6 cellular contexts compared by ENCODE assay signal in genomic region chr17:4988168-4988567, GRCh38. TPM values are rescaled to one million over a fixed set of nuclear protein-coding genes. Genes with fewer than 3 reads are reported as not detected.
DNase-seq lines count a peak whose midpoint lies in the region; ATAC-seq, FAIRE-seq and TF ChIP-seq lines count a peak whose summit lies in the region.

No MANE protein-coding gene starts in this region.

- peaks cover 10 to 11% of the 10 kb centered on the region in 2 donors for H3K36me3 ChIP-seq in ascending aorta

- peaks cover 0 to 22% of the 10 kb centered on the region in 2 donors for H3K4me1 ChIP-seq in ascending aorta

- intact Hi-C loops in ascending aorta (cut with DNase I) = loop anchor here (1.0 to 5.0 kb wide), 3 partner anchors 9 to 81 kb away; partner anchors contain the start of genes INCA1, KIF1C, RNF167 and SLC25A11

- no peak for TF ChIP-seq POLR2A in GM12891 (IDR thresholded peaks at IDR 0.05; ENCODE audit: low read depth, low read length)

- no peak for DNase-seq in GM12891 (ENCODE audit: insufficient read length, low spot score)
- DNase-seq in ascending aorta (ENCODE audit: low spot score in 2 of 2) = no peak
- peak; percentile 62 for DNase-seq in myocyte (ENCODE audit: low read depth)
- DNase-seq in NK-92 (lab: John Stamatoyannopoulos, UW; ENCODE audit: unreplicated experiment) = no peak

- peak; percentile 71 for FAIRE-seq in GM12891 (lab: Jason Lieb, UNC)

- peak overlapping the region; percentile 86 to 91 for H3K4me3 ChIP-seq in ascending aorta

- H3K27ac ChIP-seq in ascending aorta = peak overlapping the region; percentile 91 to 95

- no peak for TF ChIP-seq CTCF in ascending aorta (IDR thresholded peaks at IDR 0.05)

- ATAC-seq in HG02970 (IDR thresholded peaks at IDR 0.05; ENCODE audit: low FRiP score, unreplicated experiment) (no peak), GM21526 (IDR thresholded peaks at IDR 0.05; ENCODE audit: low FRiP score, unreplicated experiment) (no peak)

- H3K27me3 ChIP-seq in ascending aorta = no peaks in the 10 kb centered on the region

- no peaks in the 10 kb centered on the region for H3K9me3 ChIP-seq in ascending aorta

TF ChIP-seq in GM12891, 5 proteins besides CTCF, POLR2A, EP300 and RAD21:
- TF ChIP-seq TAF1 (IDR thresholded peaks at IDR 0.05; ENCODE audit: low read depth, low read length) = no peak
- no peak for TF ChIP-seq SPI1 (IDR thresholded peaks at IDR 0.05; ENCODE audit: low read depth, low read length)
- TF ChIP-seq POU2F2 (IDR thresholded peaks at IDR 0.05; ENCODE audit: low read depth, low read length) = no peak
- TF ChIP-seq POLR2AphosphoS5 (IDR thresholded peaks at IDR 0.05; ENCODE audit: low read depth, low read length) = no peak
- no peak for TF ChIP-seq PAX5 (IDR thresholded peaks at IDR 0.05; ENCODE audit: insufficient read depth, low read length, severe bottlenecking)
TF ChIP-seq in GM12891: peak in this region for 0.

RNA-seq across cellular contexts. Expression of gene CAMTA2, which starts 0.7 kb away (rescaled TPM):
- polyA plus RNA-seq in GM12891 (2012; ENCODE audit: low read depth, missing spikeins) = 15.5 TPM
- total RNA-seq in ascending aorta (72.1 TPM), myocyte (13.7 and 23.8 TPM in 2 replicates)
- polyA plus RNA-seq in myocyte (2012) = 98.7 TPM

RNA-seq across cellular contexts. Expression of gene INCA1, which starts 9.2 kb away (rescaled TPM):
- 0.59 TPM for polyA plus RNA-seq in GM12891 (2012; ENCODE audit: low read depth, missing spikeins)
- total RNA-seq in ascending aorta (not detected), myocyte (0.62 TPM in 1 of 2 replicates, not detected in the other)
- polyA plus RNA-seq in myocyte (2012) = 2.4 TPM

RNA-seq across cellular contexts. Expression of gene KIF1C, which starts 9.6 kb away (rescaled TPM):
- polyA plus RNA-seq in GM12891 (2012; ENCODE audit: low read depth, missing spikeins) = 17.2 TPM
- 94.0 TPM for total RNA-seq in ascending aorta
- total RNA-seq in myocyte = 146 and 162 TPM in 2 replicates
- polyA plus RNA-seq in myocyte (2012) = 202 TPM

RNA-seq across cellular contexts. Expression of gene SPAG7, which starts 20.6 kb away (rescaled TPM):
- 95.2 TPM for polyA plus RNA-seq in GM12891 (2012; ENCODE audit: low read depth, missing spikeins)
- total RNA-seq in ascending aorta (4.9 TPM), myocyte (114 and 133 TPM in 2 replicates)
- 104 TPM for polyA plus RNA-seq in myocyte (2012)

RNA-seq across cellular contexts. Expression of gene ENO3, which starts 37.2 kb away (rescaled TPM):
- polyA plus RNA-seq in GM12891 (2012; ENCODE audit: low read depth, missing spikeins) = 38.5 TPM
- total RNA-seq in ascending aorta (not detected), myocyte (833 and 1,073 TPM in 2 replicates)
- polyA plus RNA-seq in myocyte (2012) = 380 TPM
